ENCODE assay signal across 1 cellular context in the genomic region with DNA sequence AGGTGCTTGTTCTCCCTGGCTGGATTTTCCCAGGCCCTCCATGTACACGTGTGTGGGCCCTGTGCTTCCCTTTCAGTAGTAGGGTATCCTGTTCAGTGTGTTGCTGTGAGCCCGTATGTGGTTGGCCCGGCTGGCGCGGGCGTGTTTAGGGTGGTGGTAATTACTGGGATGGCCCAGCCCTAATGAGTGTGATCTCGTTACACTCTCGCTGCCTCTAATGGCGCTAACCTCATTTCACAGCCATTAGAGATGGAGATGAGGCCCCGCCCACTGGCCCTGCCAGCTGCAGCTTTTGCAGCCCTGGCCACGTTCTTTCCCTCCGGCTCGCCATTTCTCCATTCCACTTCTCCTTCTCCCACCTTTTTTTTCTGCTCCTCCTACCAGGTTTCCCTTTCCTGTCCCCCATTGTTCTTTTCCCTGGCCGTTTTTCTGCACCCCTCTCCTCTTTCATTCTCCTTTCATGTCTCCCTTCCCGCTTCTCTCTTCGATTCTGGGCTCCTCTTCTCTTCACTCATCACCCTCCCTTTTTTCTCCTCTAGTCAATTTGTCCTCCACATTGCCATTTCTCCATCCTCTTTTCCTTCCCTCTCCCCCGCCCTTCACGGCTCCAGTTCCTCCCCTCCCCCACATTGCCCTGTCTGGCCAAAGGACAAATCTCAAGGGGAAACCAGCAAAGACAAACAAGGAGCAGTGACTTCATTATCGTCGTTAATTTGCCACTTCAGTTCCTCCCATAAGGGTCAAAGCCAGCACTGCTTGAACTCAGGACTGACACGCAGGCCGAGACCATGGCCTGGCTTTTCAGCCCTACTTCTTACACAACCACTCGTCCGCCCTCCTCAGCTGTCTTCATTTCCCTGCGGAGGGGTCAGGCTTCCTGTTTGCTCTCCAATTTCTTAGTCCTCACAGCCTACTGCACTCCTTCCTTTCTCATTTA.
TF ChIP-seq lines count a peak whose summit lies in the region.

No MANE protein-coding gene starts in this region.

TF ChIP-seq in SK-N-SH, 30 proteins besides CTCF, POLR2A, EP300 and RAD21 (continued from another document):
- TF ChIP-seq SMC3 (IDR thresholded peaks at IDR 0.05; ENCODE audit: low read depth, low read length) = no peak
